Comparison of ENCODE assay signal across 25 cellular contexts in genomic region chr17:45747907-45748306, GRCh38. TPM values are rescaled to one million over a fixed set of nuclear protein-coding genes. Genes with fewer than 3 reads are reported as not detected.
DNase-seq lines count a peak whose midpoint lies in the region; ATAC-seq and TF ChIP-seq lines count a peak whose summit lies in the region.
"Had no signal": no experiment of that assay in that cellular context is flagged by ENCODE, and none has a peak within 500 bp of the region (broad histone marks: within the 10 kb centered on the region; RNA-seq: fewer than 3 reads in every experiment).

No MANE protein-coding gene starts in this region.

- H2BK12ac ChIP-seq in neuronal stem cell (ENCODE audit: low read length) = no peak overlapping the region

- H3K27me3 ChIP-seq in dorsolateral prefrontal cortex = peaks cover 0 to 27% (median 0%) of the 10 kb centered on the region in 45 donors
- H3K27me3 ChIP-seq in neuronal stem cell (ENCODE audit: control insufficient read depth in 3 of 3, insufficient read depth in 3 of 3, low read depth in 1 of 3, low read length in 3 of 3) = peaks cover 0 to 48% (median 0%) of the 10 kb centered on the region in 3 experiments
- H3K27me3 ChIP-seq: Peyer's patch had no signal

- no peak overlapping the region for H2AFZ ChIP-seq in neuronal stem cell (ENCODE audit: low read length)

- H3K9ac ChIP-seq in neuronal stem cell (ENCODE audit: low read depth, low read length, poor library complexity) = no peak overlapping the region
- H3K9ac ChIP-seq: KMS-11 had no signal

- peak; percentile 74 for DNase-seq in NCI-H82 (lab: John Stamatoyannopoulos, UW)
- no peak for DNase-seq in NCI-H82 treated with DMSO at 0.1 percent for 48 hours (lab: John Stamatoyannopoulos, UW; ENCODE audit: unreplicated experiment)
- DNase-seq in dorsolateral prefrontal cortex = peak in 8 of 10 donors; percentile 22 to 68 (median 48)
- no peak for DNase-seq in neuronal stem cell (ENCODE audit: low spot score)
- DNase-seq in superior temporal gyrus (ENCODE audit: extremely low spot score) = peak; percentile 8
- DNase-seq in activated T-cell treated with anti-CD3 and anti-CD28 coated beads for 4 hours = no peak
- DNase-seq: 8988T; AML-193; CD8-positive, alpha-beta memory T cell; EL; GF-D8; H7; IMR-90; NCI-H1092 treated with DMSO at 0.1 percent for 48 hours; NCI-H146; NCI-H2107; NCI-H2227 treated with DMSO at 0.1 percent for 48 hours; NCI-H510A; NCI-H748 treated with DMSO at 0.1 percent for 48 hours; Peyer's patch had no signal

- H3K36me3 ChIP-seq in neuronal stem cell (replicated peaks in 1 of 2; ENCODE audit: control insufficient read depth in 2 of 2, insufficient read depth in 2 of 2, low read length in 2 of 2) = no peaks in the 10 kb centered on the region
- H3K36me3 ChIP-seq: Peyer's patch had no signal

- WGBS in neuronal stem cell (ENCODE audit: extremely low coverage in 2 of 2, insufficient read length in 2 of 2, insufficient replicate concordance in 1 of 2), 2 donors = no CpG with 5 or more reads among the region's 5 CpGs

- peaks cover 0 to 21% of the 10 kb centered on the region in 2 donors for H3K4me1 ChIP-seq in neuronal stem cell (ENCODE audit: control insufficient read depth in 2 of 2, insufficient read depth in 1 of 2, low read depth in 1 of 2, low read length in 2 of 2)
- H3K4me1 ChIP-seq: Peyer's patch had no signal

- peak overlapping the region; percentile 84 for H2BK5ac ChIP-seq in neuronal stem cell (ENCODE audit: low read length)

- no peak overlapping the region for H2AK5ac ChIP-seq in neuronal stem cell (ENCODE audit: low read depth, low read length)

- no peak for TF ChIP-seq CTCF in dorsolateral prefrontal cortex (IDR thresholded peaks at IDR 0.05 in 54 of 56, conservative IDR thresholded peaks at IDR 0.05 in 2 of 56; ENCODE audit: low read depth in 1 of 56, partially characterized antibody in 56 of 56)

- H3K79me1 ChIP-seq in neuronal stem cell (ENCODE audit: low read depth, low read length) = no peaks in the 10 kb centered on the region

- H3K18ac ChIP-seq in neuronal stem cell (ENCODE audit: low read length) = no peak overlapping the region

- ATAC-seq in GM18873 (IDR thresholded peaks at IDR 0.05; ENCODE audit: low FRiP score, unreplicated experiment) = no peak
- no peak for ATAC-seq in HG02884 (IDR thresholded peaks at IDR 0.05; ENCODE audit: unreplicated experiment)

- intact Hi-C loops in dorsolateral prefrontal cortex (cut with DNase I) = no loop called here

- no peak overlapping the region for H3K4me2 ChIP-seq in neuronal stem cell (ENCODE audit: insufficient read depth, low read length, poor library complexity, severe bottlenecking)
- H3K4me2 ChIP-seq: KMS-11 had no signal

- H3K4me3 ChIP-seq in dorsolateral prefrontal cortex = no peak overlapping the region
- no peak overlapping the region for H3K4me3 ChIP-seq in neuronal stem cell (ENCODE audit: low read length in 2 of 2)
- H3K4me3 ChIP-seq: Peyer's patch had no signal

- H3K23ac ChIP-seq in neuronal stem cell (ENCODE audit: low read depth, low read length, poor library complexity) = no peak overlapping the region

- H3K4ac ChIP-seq in neuronal stem cell (ENCODE audit: low read length) = no peak overlapping the region

- H2BK120ac ChIP-seq in neuronal stem cell (ENCODE audit: low read depth, low read length) = no peak overlapping the region

- no peaks in the 10 kb centered on the region for H3K9me3 ChIP-seq in neuronal stem cell (replicated peaks in 1 of 2; ENCODE audit: control insufficient read depth in 2 of 2, insufficient read depth in 1 of 2, low read depth in 1 of 2, low read length in 2 of 2)
- H3K9me3 ChIP-seq: Peyer's patch had no signal

- no peak overlapping the region for H4K8ac ChIP-seq in neuronal stem cell (ENCODE audit: low read depth, low read length)

- H3K27ac ChIP-seq in dorsolateral prefrontal cortex (no peak overlapping the region), neuronal stem cell (replicated peaks; ENCODE audit: low read length) (no peak overlapping the region)
- H3K27ac ChIP-seq: C4-2B, KMS-11, Peyer's patch had no signal

- no peak overlapping the region for H2BK15ac ChIP-seq in neuronal stem cell (ENCODE audit: low read length)

- H3K14ac ChIP-seq in neuronal stem cell (ENCODE audit: low read length) = no peak overlapping the region

- H4K91ac ChIP-seq in neuronal stem cell (ENCODE audit: low read depth, low read length, poor library complexity) = no peak overlapping the region

RNA-seq across cellular contexts. Expression of gene CRHR1, which starts 36.2 kb away (rescaled TPM):
- total RNA-seq in dorsolateral prefrontal cortex = 10 to 100 TPM in 117 of 120 experiments, 1 to 10 TPM in 3; 8.3 to 43.9 (median 24.7) TPM
- polyA plus RNA-seq in neuronal stem cell (2013, experiment 1 of 2) = 2.5 TPM
- 2.4 TPM for polyA plus RNA-seq in neuronal stem cell (2013, experiment 2 of 2)
- total RNA-seq: CD8-positive, alpha-beta memory T cell; IMR-90; OCI-LY7 had no signal
- polyA plus RNA-seq: CD8-positive, alpha-beta memory T cell; IMR-90 had no signal

Comparison
In these comparisons a context has a peak if more than half of its experiments do, and no peak if none do; other contexts are left out.
1. DNase-seq: peak in NCI-H82 (single experiment), dorsolateral prefrontal cortex (8 of 10) and superior temporal gyrus (single experiment); none in NCI-H82 treated with DMSO at 0.1 percent for 48 hours (single experiment), neuronal stem cell (single experiment) and activated T-cell treated with anti-CD3 and anti-CD28 coated beads for 4 hours (single experiment).